Comparison of ENCODE assay signal across 28 cellular contexts in genomic region chr17:16261049-16261448, GRCh38. TPM values are rescaled to one million over a fixed set of nuclear protein-coding genes. Genes with fewer than 3 reads are reported as not detected.
A peak's percentile ranks its signal among the peaks of the same experiment; 100 is the strongest.
DNase-seq lines count a peak whose midpoint lies in the region; ATAC-seq, FAIRE-seq and TF ChIP-seq lines count a peak whose summit lies in the region.
"Had no signal": no experiment of that assay in that cellular context is flagged by ENCODE, and none has a peak within 500 bp of the region (broad histone marks: within the 10 kb centered on the region; RNA-seq: fewer than 3 reads in every experiment).

No MANE protein-coding gene starts in this region.

- in situ Hi-C loops in HepG2 (cut with HindIII; ENCODE audit: extremely low pct_ligation_motif_present, low pct_unique_long_range_greater_than_20kb), result no loop called here

- H3K4me3 Mint-ChIP-seq in activated CD8-positive, alpha-beta memory T cell treated with anti-CD3 and anti-CD28 coated beads, Interleukin-2, amount 10 ng/mL, durations not matched to agents 7 days and 5 days, result no peak overlapping the region
- no peak overlapping the region for H3K4me3 Mint-ChIP-seq in activated CD8-positive, alpha-beta T cell treated with anti-CD3 and anti-CD28 coated beads, Interleukin-2, amount 10 ng/mL, durations not matched to agents 7 days and 5 days
- H3K4me3 Mint-ChIP-seq: CD14-positive monocyte; CD4-positive, alpha-beta memory T cell; CD4-positive, CD25-positive, alpha-beta regulatory T cell; CD8-positive, alpha-beta memory T cell had no signal

- H4K8ac ChIP-seq in mesenchymal stem cell (ENCODE audit: low read length), result no peak overlapping the region

- TF ChIP-seq EP300 in HepG2 (IDR thresholded peaks at IDR 0.05; ENCODE audit: low read depth in 2 of 2, low read length in 2 of 2), result no peak
- no peak for TF ChIP-seq EP300 in HepG2 (CRISPR knock-in tag; IDR thresholded peaks at IDR 0.05; ENCODE audit: borderline replicate concordance)

- BruUV-seq in HepG2 (replicated peaks; lab: Mats Ljungman, UMichigan), result no TSS peak

- no peak overlapping the region for H3K27ac Mint-ChIP-seq in activated CD8-positive, alpha-beta memory T cell treated with anti-CD3 and anti-CD28 coated beads, Interleukin-2, amount 10 ng/mL, durations not matched to agents 7 days and 5 days
- no peak overlapping the region for H3K27ac Mint-ChIP-seq in activated CD8-positive, alpha-beta T cell treated with anti-CD3 and anti-CD28 coated beads, Interleukin-2, amount 10 ng/mL, durations not matched to agents 7 days and 5 days
- H3K27ac Mint-ChIP-seq: CD4-positive, alpha-beta memory T cell; CD4-positive, CD25-positive, alpha-beta regulatory T cell; CD8-positive, alpha-beta memory T cell had no signal

- no peak for ATAC-seq in activated CD8-positive, alpha-beta memory T cell treated with anti-CD3 and anti-CD28 coated beads, Interleukin-2, amount 10 ng/mL, durations not matched to agents 7 days and 5 days
- no peak for ATAC-seq in psoas muscle
- ATAC-seq in upper lobe of right lung, result peak; percentile 61
- ATAC-seq in activated CD8-positive, alpha-beta T cell treated with anti-CD3 and anti-CD28 coated beads, Interleukin-2, amount 10 ng/mL, durations not matched to agents 7 days and 5 days, result no peak
- no peak for ATAC-seq in HepG2
- ATAC-seq: GM12878 had no signal

- H4K91ac ChIP-seq in mesenchymal stem cell (ENCODE audit: low read length), result no peak overlapping the region

- H3K4me3 ChIP-seq in mesenchymal stem cell (ENCODE audit: insufficient read depth in 1 of 2, low read depth in 1 of 2, low read length in 2 of 2) (no peak overlapping the region), psoas muscle (no peak overlapping the region), upper lobe of right lung (no peak overlapping the region), HepG2 (replicated peaks in 1 of 3; ENCODE audit: insufficient read depth in 1 of 3, low read depth in 2 of 3, low read length in 3 of 3) (no peak overlapping the region)
- H3K4me3 ChIP-seq: A549, BLaER1, GM12878 had no signal

- peak overlapping the region; percentile 12 for H2BK15ac ChIP-seq in mesenchymal stem cell (ENCODE audit: low read depth, poor library complexity, severe bottlenecking)

- H3K9ac ChIP-seq in mesenchymal stem cell (ENCODE audit: low read length) (no peak overlapping the region), HepG2 (ENCODE audit: insufficient read depth, low read depth, low read length) (no peak overlapping the region)
- H3K9ac ChIP-seq: BLaER1 had no signal

- H3K36me3 ChIP-seq in mesenchymal stem cell (ENCODE audit: control insufficient read depth in 1 of 2, insufficient read depth in 2 of 2, low read depth in 1 of 2, low read length in 2 of 2) (peaks cover 0 to 6% of the 10 kb centered on the region in 2 experiments), psoas muscle (ENCODE audit: insufficient read depth in 1 of 2, low read depth in 1 of 2) (no peaks in the 10 kb centered on the region), upper lobe of right lung (no peaks in the 10 kb centered on the region), HepG2 (replicated peaks in 1 of 2; ENCODE audit: control insufficient read depth in 1 of 2, insufficient read depth in 2 of 2, low read length in 2 of 2) (peaks cover 0 to 3% of the 10 kb centered on the region in 2 experiments; a peak in 1 of 5 replicates)
- H3K36me3 ChIP-seq: BE2C had no signal

- no peak overlapping the region for H2BK120ac ChIP-seq in mesenchymal stem cell (ENCODE audit: low read depth, low read length)

- POLR2A ChIA-PET in activated CD8-positive, alpha-beta T cell treated with anti-CD3 and anti-CD28 coated beads, Interleukin-2, amount 10 ng/mL, durations not matched to agents 7 days and 5 days (lab: Charles Lee), result interaction anchor here (0.7 kb wide), 1 partner anchor 154 kb away, joined by 3 read pairs; no protein-coding TSS in a partner anchor
- POLR2A ChIA-PET in HepG2 (lab: Yijun Ruan, JAX), result no interaction called here

- H2AFZ ChIP-seq in mesenchymal stem cell (ENCODE audit: low read depth, low read length), result no peak overlapping the region
- H2AFZ ChIP-seq in HepG2 (ENCODE audit: low read length), result no peak overlapping the region

- no peak overlapping the region for H2BK5ac ChIP-seq in mesenchymal stem cell (ENCODE audit: low read depth, low read length, poor library complexity, severe bottlenecking)

- H4K20me1 ChIP-seq in HepG2 (ENCODE audit: insufficient read depth, low read length), result no peaks in the 10 kb centered on the region
- H4K20me1 ChIP-seq: BLaER1 had no signal

- CTCF ChIA-PET in activated CD8-positive, alpha-beta memory T cell treated with anti-CD3 and anti-CD28 coated beads, Interleukin-2, amount 10 ng/mL, durations not matched to agents 7 days and 5 days (lab: Charles Lee), result interaction anchor here (0.8 to 0.9 kb wide), 2 partner anchors 11 to 13 kb away, joined by 3 to 4 read pairs; no protein-coding TSS in a partner anchor
- CTCF ChIA-PET in activated CD8-positive, alpha-beta T cell treated with anti-CD3 and anti-CD28 coated beads, Interleukin-2, amount 10 ng/mL, durations not matched to agents 7 days and 5 days (lab: Charles Lee), result interaction anchor here (1.3 kb wide), 1 partner anchor 44 kb away, joined by 4 read pairs; no protein-coding TSS in a partner anchor
- CTCF ChIA-PET in HepG2 (lab: Yijun Ruan, JAX; ENCODE audit: low intra/inter-chr PET ratio, low total read pairs), result no interaction called here

- H3K79me1 ChIP-seq in mesenchymal stem cell (replicated peaks; ENCODE audit: low read length, poor library complexity, severe bottlenecking), result peaks cover 10% of the 10 kb centered on the region

- no peak for TF ChIP-seq POLR2A in HepG2 (IDR thresholded peaks at IDR 0.05; ENCODE audit: insufficient read depth in 1 of 2, low read depth in 2 of 2, low read length in 2 of 2)

- no peak overlapping the region for H3K23ac ChIP-seq in mesenchymal stem cell (ENCODE audit: low read length in 2 of 2)

- TF ChIP-seq CTCF in psoas muscle (IDR thresholded peaks at IDR 0.05) (no peak), upper lobe of right lung (IDR thresholded peaks at IDR 0.05) (no peak), HepG2 (CRISPR knock-in tag; IDR thresholded peaks at IDR 0.05) (no peak)

- peaks cover 20% of the 10 kb centered on the region for H3K36me3 Mint-ChIP-seq in activated CD8-positive, alpha-beta memory T cell treated with anti-CD3 and anti-CD28 coated beads, Interleukin-2, amount 10 ng/mL, durations not matched to agents 7 days and 5 days
- H3K36me3 Mint-ChIP-seq in activated CD8-positive, alpha-beta T cell treated with anti-CD3 and anti-CD28 coated beads, Interleukin-2, amount 10 ng/mL, durations not matched to agents 7 days and 5 days (ENCODE audit: low read depth), result peaks cover 15% of the 10 kb centered on the region

- no peak overlapping the region for H3K18ac ChIP-seq in mesenchymal stem cell (ENCODE audit: low read depth in 1 of 2, low read length in 2 of 2)

- DNase-seq in activated CD8-positive, alpha-beta memory T cell treated with anti-CD3 and anti-CD28 coated beads, Interleukin-2, amount 50 U/mL, for 48 hours, result peak; percentile 4
- DNase-seq in activated CD8-positive, alpha-beta memory T cell treated with anti-CD3 and anti-CD28 coated beads, Interleukin-2, amount 10 ng/mL, durations not matched to agents 7 days and 5 days, result no peak
- DNase-seq in mesenchymal stem cell, result no peak
- no peak for DNase-seq in psoas muscle
- peak; percentile 65 for DNase-seq in upper lobe of right lung
- DNase-seq in activated CD8-positive, alpha-beta T cell treated with anti-CD3 and anti-CD28 coated beads, Interleukin-2, amount 10 ng/mL, durations not matched to agents 7 days and 5 days, result no peak
- DNase-seq in NCI-H446 (lab: John Stamatoyannopoulos, UW), result no peak
- DNase-seq in HepG2 (ENCODE audit: low spot score), result no peak
- DNase-seq: BE2C; C1 segment of cervical spinal cord; CD4-positive, alpha-beta memory T cell; CD4-positive, CD25-positive, alpha-beta regulatory T cell; CD8-positive, alpha-beta memory T cell; COR-L47; DMS 273 treated with DMSO at 0.1 percent for 48 hours; DMS153; DMS53; DMS79; DND-41; EL; GDM1 had no signal

- H3K27me3 Mint-ChIP-seq in activated CD8-positive, alpha-beta memory T cell treated with anti-CD3 and anti-CD28 coated beads, Interleukin-2, amount 10 ng/mL, durations not matched to agents 7 days and 5 days, result no peaks in the 10 kb centered on the region
- no peaks in the 10 kb centered on the region for H3K27me3 Mint-ChIP-seq in activated CD8-positive, alpha-beta T cell treated with anti-CD3 and anti-CD28 coated beads, Interleukin-2, amount 10 ng/mL, durations not matched to agents 7 days and 5 days (ENCODE audit: low read depth)
- H3K27me3 Mint-ChIP-seq: CD4-positive, alpha-beta memory T cell had no signal

- no peaks in the 10 kb centered on the region for H3K4me1 Mint-ChIP-seq in activated CD8-positive, alpha-beta memory T cell treated with anti-CD3 and anti-CD28 coated beads, Interleukin-2, amount 10 ng/mL, durations not matched to agents 7 days and 5 days
- H3K4me1 Mint-ChIP-seq in activated CD8-positive, alpha-beta T cell treated with anti-CD3 and anti-CD28 coated beads, Interleukin-2, amount 10 ng/mL, durations not matched to agents 7 days and 5 days (ENCODE audit: low read depth), result no peaks in the 10 kb centered on the region

- H3K4ac ChIP-seq in mesenchymal stem cell (ENCODE audit: low read depth in 1 of 2, low read length in 2 of 2), result no peak overlapping the region

- intact Hi-C loops in psoas muscle (cut with DNase I) (no loop called here), upper lobe of right lung (cut with DNase I) (no loop called here), HepG2 (cut with micrococcal nuclease; ENCODE audit: unreplicated experiment) (no loop called here)

- H3K79me2 ChIP-seq in HepG2 (ENCODE audit: insufficient read depth, low read length), result peaks cover 6% of the 10 kb centered on the region

- no peak overlapping the region for H3K14ac ChIP-seq in mesenchymal stem cell (ENCODE audit: low read length in 2 of 2)

- WGBS in mesenchymal stem cell, result 86% methylated on average over 3 of the region's 3 CpGs
- 79 to 90% (median 83%) methylated on average over 3 of the region's 3 CpGs for WGBS in psoas muscle, 3 donors
- 66% methylated on average over 3 of the region's 3 CpGs for WGBS in HepG2 (ENCODE audit: low lambda C conversion rate)

- H3K9me3 Mint-ChIP-seq in activated CD8-positive, alpha-beta memory T cell treated with anti-CD3 and anti-CD28 coated beads, Interleukin-2, amount 10 ng/mL, durations not matched to agents 7 days and 5 days (ENCODE audit: low read depth), result no peaks in the 10 kb centered on the region
- H3K9me3 Mint-ChIP-seq in activated CD8-positive, alpha-beta T cell treated with anti-CD3 and anti-CD28 coated beads, Interleukin-2, amount 10 ng/mL, durations not matched to agents 7 days and 5 days (ENCODE audit: insufficient read depth), result peaks cover 4% of the 10 kb centered on the region
- H3K9me3 Mint-ChIP-seq: CD4-positive, alpha-beta memory T cell; CD4-positive, CD25-positive, alpha-beta regulatory T cell; CD8-positive, alpha-beta memory T cell had no signal

- H3K27me3 ChIP-seq in mesenchymal stem cell (ENCODE audit: control insufficient read depth in 1 of 2, insufficient read depth in 1 of 2, low read length in 2 of 2), result no peaks in the 10 kb centered on the region
- no peaks in the 10 kb centered on the region for H3K27me3 ChIP-seq in psoas muscle (ENCODE audit: insufficient read depth in 3 of 3, low read length in 2 of 3)
- H3K27me3 ChIP-seq in upper lobe of right lung, result no peaks in the 10 kb centered on the region
- H3K27me3 ChIP-seq in HepG2 (ENCODE audit: control insufficient read depth in 1 of 2, insufficient read depth in 2 of 2, low read length in 2 of 2), result no peaks in the 10 kb centered on the region
- H3K27me3 ChIP-seq: BE2C, BLaER1 had no signal

- H3K4me1 ChIP-seq in mesenchymal stem cell (ENCODE audit: control insufficient read depth, insufficient read depth, low read depth, low read length) (peaks cover 2% of the 10 kb centered on the region), psoas muscle (peaks cover 32% of the 10 kb centered on the region), upper lobe of right lung (peaks cover 7% of the 10 kb centered on the region), HepG2 (ENCODE audit: insufficient read depth, low read length) (peaks cover 13% of the 10 kb centered on the region)
- H3K4me1 ChIP-seq: A549, BE2C, BLaER1 had no signal

- H3K27ac ChIP-seq in mesenchymal stem cell (ENCODE audit: low read length, poor library complexity, severe bottlenecking) (no peak overlapping the region), psoas muscle (peak overlapping the region; percentile 89), upper lobe of right lung (no peak overlapping the region), HepG2 (ENCODE audit: extremely low read length, insufficient read depth, low read length) (no peak overlapping the region)
- H3K27ac ChIP-seq: 22Rv1, A549, BLaER1 had no signal

- H3K9me3 ChIP-seq in mesenchymal stem cell (ENCODE audit: control insufficient read depth, low read length) (no peaks in the 10 kb centered on the region), psoas muscle (no peaks in the 10 kb centered on the region), upper lobe of right lung (no peaks in the 10 kb centered on the region), HepG2 (ENCODE audit: low read length) (no peaks in the 10 kb centered on the region)
- H3K9me3 ChIP-seq: A549, BE2C had no signal

- H2BK12ac ChIP-seq in mesenchymal stem cell (ENCODE audit: low read length in 2 of 2), result no peak overlapping the region

- no peak overlapping the region for H2AK5ac ChIP-seq in mesenchymal stem cell (ENCODE audit: low read length, severe bottlenecking)

- no peak for FAIRE-seq in HepG2 (lab: Jason Lieb, UNC)
- FAIRE-seq: A549, GM12878, GM12892, GM18507 had no signal

- TF ChIP-seq RAD21 in HepG2 (CRISPR knock-in tag; IDR thresholded peaks at IDR 0.05), result no peak

- no peak overlapping the region for H3K4me2 ChIP-seq in mesenchymal stem cell (ENCODE audit: low read length, poor library complexity, severe bottlenecking)
- H3K4me2 ChIP-seq in HepG2 (ENCODE audit: low read depth, low read length), result no peak overlapping the region
- H3K4me2 ChIP-seq: A549, BLaER1 had no signal

RNA-seq across cellular contexts. Expression of gene PIGL, which starts 44.0 kb away (rescaled TPM):
- 10 to 100 TPM; 27.9 to 37.6 TPM for total RNA-seq in activated CD8-positive, alpha-beta memory T cell treated with anti-CD3 and anti-CD28 coated beads, Interleukin-2, amount 10 ng/mL, durations not matched to agents 7 days and 5 days
- 15.5 TPM for polyA plus RNA-seq in mesenchymal stem cell (2013, experiment 1 of 2)
- polyA plus RNA-seq in mesenchymal stem cell (2013, experiment 2 of 2), result 15.0 TPM
- total RNA-seq in psoas muscle (10 to 100 TPM in 1 of 4 donors, 1 to 10 TPM in 3; 6.7 to 13.2 (median 7.7) TPM), upper lobe of right lung (29.5 TPM), HepG2 (2016; rRNA removed; fragmentation: Illumina TruSeq; extraction: Trizol) (9.8 and 28.5 TPM in 2 replicates)
- polyA plus RNA-seq in psoas muscle (10 to 100 TPM in 1 of 3 donors, 1 to 10 TPM in 2; 3.8 to 13.0 (median 8.3) TPM), HepG2 (2011; rRNA removed) (63.8 and 89.6 TPM in 2 replicates)
- total RNA-seq in activated CD8-positive, alpha-beta T cell treated with anti-CD3 and anti-CD28 coated beads, Interleukin-2, amount 10 ng/mL, durations not matched to agents 7 days and 5 days, result 10 to 100 TPM; 22.4 to 24.1 TPM
- 7.4 and 8.4 TPM in 2 replicates for total RNA-seq in HepG2 (2016; cell fraction: cytosol; rRNA removed; fragmentation: Illumina TruSeq; extraction: Trizol; ENCODE audit: low read depth)
- total RNA-seq in HepG2 (2016; cell fraction: insoluble cytoplasmic fraction; rRNA removed; fragmentation: Illumina TruSeq; extraction: Trizol), result 9.8 and 25.0 TPM in 2 replicates
- total RNA-seq in HepG2 (2016; cell fraction: membrane; rRNA removed; fragmentation: Illumina TruSeq; extraction: Trizol), result 8.9 and 10.6 TPM in 2 replicates
- total RNA-seq in HepG2 (2016; cell fraction: nucleus; rRNA removed; fragmentation: Illumina TruSeq; extraction: Trizol), result 39.8 and 46.5 TPM in 2 replicates
- 27.7 and 28.2 TPM in 2 replicates for polyA plus RNA-seq in HepG2 (2011; cell fraction: cytosol; rRNA removed)
- polyA plus RNA-seq in HepG2 (2011; cell fraction: nucleus; rRNA removed), result 389 and 455 TPM in 2 replicates
- 42.2 and 50.5 TPM in 2 replicates for polyA plus RNA-seq in HepG2 (2012)
- 3.6 and 3.9 TPM in 2 replicates for polyA plus RNA-seq in HepG2 (2016; cell fraction: cytosol; fragmentation: Illumina TruSeq; extraction: Trizol; ENCODE audit: low read depth)
- 9.6 and 11.6 TPM in 2 replicates for polyA plus RNA-seq in HepG2 (2016; cell fraction: insoluble cytoplasmic fraction; fragmentation: Illumina TruSeq; extraction: Trizol; ENCODE audit: low read depth)
- 4.3 and 5.4 TPM in 2 replicates for polyA plus RNA-seq in HepG2 (2016; cell fraction: membrane; fragmentation: Illumina TruSeq; extraction: Trizol; ENCODE audit: low read depth)
- polyA plus RNA-seq in HepG2 (2016; cell fraction: nucleus; fragmentation: Illumina TruSeq; extraction: Trizol; ENCODE audit: insufficient read depth, low read depth), result 49.3 and 55.4 TPM in 2 replicates
- 28.9 and 42.8 TPM in 2 replicates for polyA minus RNA-seq in HepG2 (2011; rRNA and poly(A)+ RNA removed; ENCODE audit: low replicate concordance)
- 9.2 and 9.4 TPM in 2 replicates for polyA minus RNA-seq in HepG2 (2011; cell fraction: cytosol; rRNA and poly(A)+ RNA removed)
- 78.7 and 99.5 TPM in 2 replicates for polyA minus RNA-seq in HepG2 (2011; cell fraction: nucleus; rRNA and poly(A)+ RNA removed)

RNA-seq across cellular contexts. Expression of gene NCOR1, which starts 45.7 kb away (rescaled TPM):
- 100 to 1,000 TPM; 166 to 175 TPM for total RNA-seq in activated CD8-positive, alpha-beta memory T cell treated with anti-CD3 and anti-CD28 coated beads, Interleukin-2, amount 10 ng/mL, durations not matched to agents 7 days and 5 days
- 52.9 TPM for polyA plus RNA-seq in mesenchymal stem cell (2013, experiment 1 of 2)
- polyA plus RNA-seq in mesenchymal stem cell (2013, experiment 2 of 2), result 49.7 TPM
- total RNA-seq in psoas muscle (100 to 1,000 TPM in 1 of 4 donors, 10 to 100 TPM in 3; 78.8 to 102 (median 81.5) TPM), upper lobe of right lung (138 TPM), HepG2 (2016; rRNA removed; fragmentation: Illumina TruSeq; extraction: Trizol) (57.0 and 80.4 TPM in 2 replicates)
- polyA plus RNA-seq in psoas muscle (10 to 100 TPM; 22.8 to 47.1 (median 29.4) TPM), HepG2 (2011; rRNA removed) (65.5 and 71.7 TPM in 2 replicates)
- total RNA-seq in activated CD8-positive, alpha-beta T cell treated with anti-CD3 and anti-CD28 coated beads, Interleukin-2, amount 10 ng/mL, durations not matched to agents 7 days and 5 days, result 100 to 1,000 TPM; 160 to 161 TPM
- total RNA-seq in HepG2 (2016; cell fraction: cytosol; rRNA removed; fragmentation: Illumina TruSeq; extraction: Trizol; ENCODE audit: low read depth), result 22.7 and 28.3 TPM in 2 replicates
- 55.2 and 73.8 TPM in 2 replicates for total RNA-seq in HepG2 (2016; cell fraction: insoluble cytoplasmic fraction; rRNA removed; fragmentation: Illumina TruSeq; extraction: Trizol)
- total RNA-seq in HepG2 (2016; cell fraction: membrane; rRNA removed; fragmentation: Illumina TruSeq; extraction: Trizol), result 34.0 and 36.2 TPM in 2 replicates
- total RNA-seq in HepG2 (2016; cell fraction: nucleus; rRNA removed; fragmentation: Illumina TruSeq; extraction: Trizol), result 89.2 and 101 TPM in 2 replicates
- polyA plus RNA-seq in HepG2 (2011; cell fraction: cytosol; rRNA removed), result 55.8 and 62.9 TPM in 2 replicates
- 116 and 122 TPM in 2 replicates for polyA plus RNA-seq in HepG2 (2011; cell fraction: nucleus; rRNA removed)
- 42.3 and 47.6 TPM in 2 replicates for polyA plus RNA-seq in HepG2 (2012)
- polyA plus RNA-seq in HepG2 (2016; cell fraction: cytosol; fragmentation: Illumina TruSeq; extraction: Trizol; ENCODE audit: low read depth), result 3.8 and 4.9 TPM in 2 replicates
- 80.6 and 82.5 TPM in 2 replicates for polyA plus RNA-seq in HepG2 (2016; cell fraction: insoluble cytoplasmic fraction; fragmentation: Illumina TruSeq; extraction: Trizol; ENCODE audit: low read depth)
- 11.3 TPM in 2 replicates for polyA plus RNA-seq in HepG2 (2016; cell fraction: membrane; fragmentation: Illumina TruSeq; extraction: Trizol; ENCODE audit: low read depth)
- polyA plus RNA-seq in HepG2 (2016; cell fraction: nucleus; fragmentation: Illumina TruSeq; extraction: Trizol; ENCODE audit: insufficient read depth, low read depth), result 85.3 and 89.2 TPM in 2 replicates
- 273 and 332 TPM in 2 replicates for polyA minus RNA-seq in HepG2 (2011; rRNA and poly(A)+ RNA removed; ENCODE audit: low replicate concordance)
- 62.3 and 64.1 TPM in 2 replicates for polyA minus RNA-seq in HepG2 (2011; cell fraction: cytosol; rRNA and poly(A)+ RNA removed)
- 263 and 278 TPM in 2 replicates for polyA minus RNA-seq in HepG2 (2011; cell fraction: nucleus; rRNA and poly(A)+ RNA removed)

Comparison
In these comparisons a context has a peak if more than half of its experiments do, and no peak if none do; other contexts are left out.
1. DNase-seq: peak in activated CD8-positive, alpha-beta memory T cell treated with anti-CD3 and anti-CD28 coated beads, Interleukin-2, amount 50 U/mL, for 48 hours (single experiment) and upper lobe of right lung (single experiment); none in activated CD8-positive, alpha-beta memory T cell treated with anti-CD3 and anti-CD28 coated beads, Interleukin-2, amount 10 ng/mL, durations not matched to agents 7 days and 5 days (single experiment), mesenchymal stem cell (single experiment), psoas muscle (0 of 2), activated CD8-positive, alpha-beta T cell treated with anti-CD3 and anti-CD28 coated beads, Interleukin-2, amount 10 ng/mL, durations not matched to agents 7 days and 5 days (single experiment), NCI-H446 (0 of 2) and HepG2 (single experiment).